Comparison of ENCODE assay signal across 23 cellular contexts in genomic region chr4:41365726-41366125, GRCh38.
DNase-seq lines count a peak whose midpoint lies in the region; TF ChIP-seq lines count a peak whose summit lies in the region.
"Had no signal": no experiment of that assay in that cellular context is flagged by ENCODE, and none has a peak within 500 bp of the region (broad histone marks: within the 10 kb centered on the region; RNA-seq: fewer than 3 reads in every experiment).

No MANE protein-coding gene starts in this region.

- H2AFZ ChIP-seq in mammary epithelial cell (ENCODE audit: low read depth, low read length) = no peak overlapping the region

- no peaks in the 10 kb centered on the region for H4K20me1 ChIP-seq in mammary epithelial cell (ENCODE audit: insufficient read depth, low read length)

- no TSS peak for BruUV-seq in mammary epithelial cell (replicated peaks; lab: Mats Ljungman, UMichigan)

- in situ Hi-C loops in mammary epithelial cell (cut with MboI; ENCODE audit: low sequenced_read_pairs in 2 of 2) = no loop called here

- TF ChIP-seq CTCF in breast epithelium (IDR thresholded peaks at IDR 0.05) = no peak
- TF ChIP-seq CTCF in mammary epithelial cell (conservative IDR thresholded peaks at IDR 0.05 in 1 of 2, IDR thresholded peaks at IDR 0.05 in 1 of 2; ENCODE audit: extremely low read depth in 1 of 2, insufficient read depth in 1 of 2, low read depth in 1 of 2, low read length in 2 of 2) = no peak
- no peak for TF ChIP-seq CTCF in tibial artery (IDR thresholded peaks at IDR 0.05)

- H3K4me3 ChIP-seq in breast epithelium (no peak overlapping the region), mammary epithelial cell (replicated peaks in 1 of 3; ENCODE audit: insufficient read depth in 1 of 3, low read depth in 2 of 3, low read length in 3 of 3) (no peak overlapping the region), tibial artery (no peak overlapping the region)
- H3K4me3 ChIP-seq: lung had no signal

- H3K27me3 Mint-ChIP-seq in activated CD4-positive, alpha-beta memory T cell treated with anti-CD3 and anti-CD28 coated beads for 36 hours = peaks cover 28% of the 10 kb centered on the region

- H3K36me3 ChIP-seq in breast epithelium = no peaks in the 10 kb centered on the region
- no peaks in the 10 kb centered on the region for H3K36me3 ChIP-seq in mammary epithelial cell (ENCODE audit: insufficient read depth, low read length)
- no peaks in the 10 kb centered on the region for H3K36me3 ChIP-seq in tibial artery

- dilution Hi-C loops in mammary epithelial cell (cut with HindIII; ENCODE audit: low sequenced_read_pairs) = no loop called here

- TF ChIP-seq POLR2A in breast epithelium (IDR thresholded peaks at IDR 0.05) = no peak

- intact Hi-C loops in breast epithelium (cut with DNase I; ENCODE audit: low total_unique reads) (loop anchor here (2.0 kb wide), 1 partner anchor 71 kb away; no protein-coding TSS in a partner anchor), mammary epithelial cell (cut with micrococcal nuclease) (no loop called here), head of caudate nucleus (cut with DNase I) (loop anchor here (10.0 kb wide), 2 partner anchors 59 to 139 kb away; no protein-coding TSS in a partner anchor), tibial artery (cut with DNase I; ENCODE audit: low total_unique reads) (no loop called here)
- intact Hi-C loops in activated CD4-positive, alpha-beta memory T cell treated with anti-CD3 and anti-CD28 coated beads for 36 hours (cut with micrococcal nuclease) = no loop called here

- H3K27me3 ChIP-seq in breast epithelium (no peaks in the 10 kb centered on the region), mammary epithelial cell (ENCODE audit: insufficient read depth, low read length) (peaks cover 15% of the 10 kb centered on the region), tibial artery (no peaks in the 10 kb centered on the region)

- H3K4me2 ChIP-seq in mammary epithelial cell (ENCODE audit: insufficient read depth, low read depth, low read length) = no peak overlapping the region

- H3K4me1 Mint-ChIP-seq in activated CD4-positive, alpha-beta memory T cell treated with anti-CD3 and anti-CD28 coated beads for 36 hours (ENCODE audit: low read depth) = no peaks in the 10 kb centered on the region
- H3K4me1 Mint-ChIP-seq: activated naive CD4-positive, alpha-beta T cell treated with anti-CD3 and anti-CD28 coated beads, Interleukin-2, amount 10 ng/mL, durations not matched to agents 7 days and 5 days had no signal

- no peaks in the 10 kb centered on the region for H3K9me3 Mint-ChIP-seq in activated CD4-positive, alpha-beta memory T cell treated with anti-CD3 and anti-CD28 coated beads for 36 hours
- H3K9me3 Mint-ChIP-seq: activated naive CD4-positive, alpha-beta T cell treated with anti-CD3 and anti-CD28 coated beads, Interleukin-2, amount 10 ng/mL, durations not matched to agents 7 days and 5 days; effector memory CD8-positive, alpha-beta T cell had no signal

- no peaks in the 10 kb centered on the region for H3K79me2 ChIP-seq in mammary epithelial cell (ENCODE audit: insufficient read depth, low read length)

- H3K4me1 ChIP-seq in breast epithelium (peaks cover 0 to 2% of the 10 kb centered on the region in 2 donors), mammary epithelial cell (ENCODE audit: insufficient read depth, low read length) (peaks cover 7% of the 10 kb centered on the region), tibial artery (peaks cover 3 to 65% (median 38%) of the 10 kb centered on the region in 4 donors)

- no peak overlapping the region for H3K4me3 Mint-ChIP-seq in activated CD4-positive, alpha-beta memory T cell treated with anti-CD3 and anti-CD28 coated beads for 36 hours
- H3K4me3 Mint-ChIP-seq: activated naive CD4-positive, alpha-beta T cell treated with anti-CD3 and anti-CD28 coated beads, Interleukin-2, amount 10 ng/mL, durations not matched to agents 7 days and 5 days; activated T-cell treated with anti-CD3 and anti-CD28 coated beads, Interleukin-2, amount 50 U/mL, for 4 hours; B cell; effector memory CD8-positive, alpha-beta T cell had no signal

- no peaks in the 10 kb centered on the region for H3K36me3 Mint-ChIP-seq in activated CD4-positive, alpha-beta memory T cell treated with anti-CD3 and anti-CD28 coated beads for 36 hours
- H3K36me3 Mint-ChIP-seq: activated naive CD4-positive, alpha-beta T cell treated with anti-CD3 and anti-CD28 coated beads, Interleukin-2, amount 10 ng/mL, durations not matched to agents 7 days and 5 days had no signal

- no peak overlapping the region for H3K9ac ChIP-seq in mammary epithelial cell (ENCODE audit: insufficient read depth, low read length)

- POLR2A ChIA-PET in activated CD4-positive, alpha-beta memory T cell treated with anti-CD3 and anti-CD28 coated beads for 36 hours (lab: Charles Lee) = no interaction called here

- H3K27ac ChIP-seq in breast epithelium (peak overlapping the region; percentile 53 to 87), mammary epithelial cell (ENCODE audit: insufficient read depth, low read depth, low read length) (no peak overlapping the region), tibial artery (peak overlapping the region; percentile 89 to 95)
- H3K27ac ChIP-seq: 22Rv1, RWPE1 had no signal

- DNase-seq in breast epithelium (ENCODE audit: low spot score in 2 of 2) = no peak
- DNase-seq in mammary epithelial cell = no peak
- DNase-seq in head of caudate nucleus = peak; percentile 73 to 97 (median 92)
- peak; percentile 88 for DNase-seq in occipital lobe (lab: John Stamatoyannopoulos, UW)
- no peak for DNase-seq in tibial artery
- DNase-seq in activated naive CD4-positive, alpha-beta T cell (lab: John Stamatoyannopoulos, UW) = no peak
- DNase-seq in NCI-H1436 (lab: John Stamatoyannopoulos, UW) = no peak
- DNase-seq in activated CD4-positive, alpha-beta memory T cell treated with anti-CD3 and anti-CD28 coated beads for 36 hours = no peak
- DNase-seq: activated CD4-positive, alpha-beta T cell treated with anti-CD3 and anti-CD28 coated beads for 1 hour; activated CD8-positive, alpha-beta memory T cell treated with anti-CD3 and anti-CD28 coated beads for 24 hours; activated naive CD4-positive, alpha-beta T cell treated with anti-CD3 and anti-CD28 coated beads, Interleukin-2, amount 10 ng/mL, durations not matched to agents 7 days and 5 days; activated T-cell treated with anti-CD3 and anti-CD28 coated beads, Interleukin-2, amount 50 U/mL, for 4 hours; COR-L47; effector memory CD8-positive, alpha-beta T cell; NCI-H1436 treated with DMSO at 0.1 percent for 48 hours; NCI-H2171 treated with DMSO at 0.1 percent for 48 hours; NCI-H526; stimulated activated CD4-positive, alpha-beta T cell treated with anti-CD3 and anti-CD28 coated beads, Interleukin-1b, Interleukin-23, amount 100 ng/mL, for 48 hours; stimulated activated naive CD8-positive, alpha-beta T cell treated with anti-CD3 and anti-CD28 coated beads, Interleukin-15, Interleukin-2, amounts not matched to agents 100 U/mL and 50 U/mL, for 24 hours had no signal

- WGBS in mammary epithelial cell (ENCODE audit: low coverage, missing lambda C conversion rate) = 83% methylated on average over 3 of the region's 3 CpGs

- CTCF ChIA-PET in mammary epithelial cell (lab: Charles Lee; ENCODE audit: low non-redundant PET) = no interaction called here
- CTCF ChIA-PET in activated CD4-positive, alpha-beta memory T cell treated with anti-CD3 and anti-CD28 coated beads for 36 hours (lab: Charles Lee) = no interaction called here

- no peaks in the 10 kb centered on the region for H3K9me3 ChIP-seq in breast epithelium
- H3K9me3 ChIP-seq in mammary epithelial cell (replicated peaks; ENCODE audit: insufficient read depth, low read length) = no peaks in the 10 kb centered on the region
- no peaks in the 10 kb centered on the region for H3K9me3 ChIP-seq in tibial artery

- no peak overlapping the region for H3K27ac Mint-ChIP-seq in activated CD4-positive, alpha-beta memory T cell treated with anti-CD3 and anti-CD28 coated beads for 36 hours
- H3K27ac Mint-ChIP-seq: activated naive CD4-positive, alpha-beta T cell treated with anti-CD3 and anti-CD28 coated beads, Interleukin-2, amount 10 ng/mL, durations not matched to agents 7 days and 5 days; B cell; effector memory CD8-positive, alpha-beta T cell had no signal

Comparison
In these comparisons a context has a peak if more than half of its experiments do, and no peak if none do; other contexts are left out.
1. intact Hi-C loops: an anchor here in breast epithelium (2.0 kb wide) and head of caudate nucleus (10.0 kb wide); none called in mammary epithelial cell, tibial artery and activated CD4-positive, alpha-beta memory T cell treated with anti-CD3 and anti-CD28 coated beads for 36 hours.
2. DNase-seq: peak in head of caudate nucleus (42 of 42) and occipital lobe (single experiment); none in breast epithelium (0 of 2), mammary epithelial cell (single experiment), tibial artery (0 of 2), activated naive CD4-positive, alpha-beta T cell (0 of 4), NCI-H1436 (single experiment) and activated CD4-positive, alpha-beta memory T cell treated with anti-CD3 and anti-CD28 coated beads for 36 hours (single experiment).